ENCODE assay signal across 9 cellular contexts in genomic region chr2:152497481-152498052, GRCh38.
DNase-seq lines count a peak whose midpoint lies in the region; ATAC-seq and TF ChIP-seq lines count a peak whose summit lies in the region.
"Had no signal": no experiment of that assay in that cellular context is flagged by ENCODE, and none has a peak within 500 bp of the region (broad histone marks: within the 10 kb centered on the region; RNA-seq: fewer than 3 reads in every experiment).

No MANE protein-coding gene starts in this region.

- no peak overlapping the region for H2BK20ac ChIP-seq in H9 (ENCODE audit: low read depth, low read length, poor library complexity, severe bottlenecking)

- H3K23me2 ChIP-seq in H9 (ENCODE audit: insufficient read length, low read depth, low read length, poor library complexity, severe bottlenecking): no peaks in the 10 kb centered on the region

- H2BK5ac ChIP-seq in mesendoderm (ENCODE audit: low read length) (no peak overlapping the region), H9 (ENCODE audit: insufficient read length, low read length) (no peak overlapping the region)

- H3K79me2 ChIP-seq in mesendoderm (ENCODE audit: control insufficient read depth, insufficient read depth, low read length): peaks cover 11% of the 10 kb centered on the region
- H3K79me2 ChIP-seq in H9 (ENCODE audit: insufficient read depth, low read length): no peaks in the 10 kb centered on the region; the same call in 1 of the 2 replicates

- peaks cover 35% of the 10 kb centered on the region for H3K36me3 Mint-ChIP-seq in brain
- no peaks in the 10 kb centered on the region for H3K36me3 Mint-ChIP-seq in activated naive CD8-positive, alpha-beta T cell treated with anti-CD3 and anti-CD28 coated beads, Interleukin-2, amount 50 U/mL, for 24 hours (ENCODE audit: low read depth)
- peaks cover 0 to 12% (median 6%) of the 10 kb centered on the region in 3 experiments; a peak in 4 of 7 replicates for H3K36me3 Mint-ChIP-seq in H9 (ENCODE audit: insufficient read depth in 1 of 3, low read depth in 3 of 3)

- H3K79me1 ChIP-seq in mesendoderm (ENCODE audit: low read length): peaks cover 8% of the 10 kb centered on the region
- H3K79me1 ChIP-seq in H9 (ENCODE audit: insufficient read depth, low read depth, low read length, poor library complexity, severe bottlenecking): no peaks in the 10 kb centered on the region

- H3K27me3 Mint-ChIP-seq in brain (peaks cover 4% of the 10 kb centered on the region), H9 (ENCODE audit: low read depth) (no peaks in the 10 kb centered on the region)
- peaks cover 4% of the 10 kb centered on the region for H3K27me3 Mint-ChIP-seq in activated naive CD8-positive, alpha-beta T cell treated with anti-CD3 and anti-CD28 coated beads, Interleukin-2, amount 50 U/mL, for 24 hours

- peaks cover 43% of the 10 kb centered on the region for H3K4me1 Mint-ChIP-seq in brain
- H3K4me1 Mint-ChIP-seq in activated naive CD8-positive, alpha-beta T cell treated with anti-CD3 and anti-CD28 coated beads, Interleukin-2, amount 50 U/mL, for 24 hours: no peaks in the 10 kb centered on the region
- peaks cover 59% of the 10 kb centered on the region in 2 experiments for H3K4me1 Mint-ChIP-seq in H9

- no peak overlapping the region for H3T11ph ChIP-seq in H9 (ENCODE audit: low read length)

- ATAC-seq in GM19328 (IDR thresholded peaks at IDR 0.05; ENCODE audit: unreplicated experiment) (peak; percentile 56), HG03432 (IDR thresholded peaks at IDR 0.05; ENCODE audit: unreplicated experiment) (peak; percentile 80)
- ATAC-seq in activated naive CD8-positive, alpha-beta T cell treated with anti-CD3 and anti-CD28 coated beads, Interleukin-2, amount 50 U/mL, for 24 hours: no peak

- H3K4me1 ChIP-seq in skeletal muscle tissue (ENCODE audit: control insufficient read depth in 3 of 3, insufficient read depth in 3 of 3, low read length in 3 of 3) (peaks cover 22 to 26% (median 25%) of the 10 kb centered on the region in 3 donors), mesendoderm (ENCODE audit: control insufficient read depth, low read depth, low read length) (peaks cover 9% of the 10 kb centered on the region), H9 (ENCODE audit: insufficient read depth, low read length) (peaks cover 3% of the 10 kb centered on the region; the same call in 1 of the 2 replicates)

- H3K27ac Mint-ChIP-seq in brain: peak overlapping the region in 3 of 5 experiments; percentile 3 to 90 (median 62)
- H3K27ac Mint-ChIP-seq in activated naive CD8-positive, alpha-beta T cell treated with anti-CD3 and anti-CD28 coated beads, Interleukin-2, amount 50 U/mL, for 24 hours: no peak overlapping the region
- H3K27ac Mint-ChIP-seq in H9: no peak overlapping the region

- H3K4ac ChIP-seq in mesendoderm (ENCODE audit: low read depth, low read length): no peak overlapping the region
- H3K4ac ChIP-seq in H9 (ENCODE audit: low read depth, low read length): no peak overlapping the region

- H3K36me3 ChIP-seq in skeletal muscle tissue (ENCODE audit: control insufficient read depth in 3 of 3, insufficient read depth in 3 of 3, low read length in 3 of 3) (no peaks in the 10 kb centered on the region), mesendoderm (ENCODE audit: control insufficient read depth, insufficient read depth, low read length) (no peaks in the 10 kb centered on the region)

- H3K9me3 Mint-ChIP-seq in brain (peaks cover 20 to 28% (median 25%) of the 10 kb centered on the region in 5 experiments), H9 (peaks cover 10 to 12% of the 10 kb centered on the region in 2 experiments)
- H3K9me3 Mint-ChIP-seq in activated naive CD8-positive, alpha-beta T cell treated with anti-CD3 and anti-CD28 coated beads, Interleukin-2, amount 50 U/mL, for 24 hours: no peaks in the 10 kb centered on the region

- H2BK15ac ChIP-seq in mesendoderm (replicated peaks; ENCODE audit: low read depth): no peak overlapping the region
- no peak overlapping the region for H2BK15ac ChIP-seq in H9 (ENCODE audit: low read depth, low read length)

- no peak overlapping the region for H3K14ac ChIP-seq in H9 (ENCODE audit: insufficient read depth, low read length)

- H2BK120ac ChIP-seq in mesendoderm (ENCODE audit: low read depth, low read length) (no peak overlapping the region), H9 (ENCODE audit: low read depth, low read length, poor library complexity, severe bottlenecking) (no peak overlapping the region)

- H3K27me3 ChIP-seq in skeletal muscle tissue (ENCODE audit: control insufficient read depth in 3 of 3, insufficient read depth in 3 of 3, low read length in 3 of 3) (no peaks in the 10 kb centered on the region), mesendoderm (ENCODE audit: insufficient read depth, low read length, poor library complexity) (no peaks in the 10 kb centered on the region), H9 (ENCODE audit: insufficient read depth, low read length) (no peaks in the 10 kb centered on the region)

- H3K4me2 ChIP-seq in mesendoderm (ENCODE audit: low read length): no peak overlapping the region
- no peak overlapping the region for H3K4me2 ChIP-seq in H9 (ENCODE audit: insufficient read depth, insufficient read length, low read length)

- H2BK12ac ChIP-seq in H9 (ENCODE audit: insufficient read length, low read depth, low read length): no peak overlapping the region

- no CpG with 5 or more reads among the region's 3 CpGs for WGBS in mesendoderm (ENCODE audit: extremely low coverage, insufficient coverage, low lambda C conversion rate)
- WGBS in H9 (ENCODE audit: extremely low coverage, insufficient read length, low lambda C conversion rate): no CpG with 5 or more reads among the region's 3 CpGs

- H3K23ac ChIP-seq in mesendoderm (ENCODE audit: low read length): no peak overlapping the region
- no peak overlapping the region for H3K23ac ChIP-seq in H9 (ENCODE audit: insufficient read length, low read depth, low read length)

- H3K4me3 ChIP-seq in skeletal muscle tissue (ENCODE audit: low read length in 3 of 3): peak overlapping the region in 2 of 3 donors; percentile 16 to 31
- H3K4me3 ChIP-seq in mesendoderm (ENCODE audit: low read length): no peak overlapping the region

- no peak overlapping the region for H4K8ac ChIP-seq in mesendoderm (ENCODE audit: low read depth, low read length)
- H4K8ac ChIP-seq in H9 (replicated peaks; ENCODE audit: insufficient read length, low read depth, low read length): no peak overlapping the region

- H4K5ac ChIP-seq in mesendoderm (ENCODE audit: low read length) (no peak overlapping the region), H9 (ENCODE audit: insufficient read length, low read depth, low read length) (no peak overlapping the region)

- H3K56ac ChIP-seq in mesendoderm (ENCODE audit: low read length): no peak overlapping the region
- no peak overlapping the region for H3K56ac ChIP-seq in H9 (ENCODE audit: insufficient read length, low read depth, low read length)

- H3K9me3 ChIP-seq in skeletal muscle tissue (ENCODE audit: control insufficient read depth in 3 of 3, low read length in 3 of 3) (no peaks in the 10 kb centered on the region), H9 (ENCODE audit: control insufficient read depth, low read depth, low read length) (no peaks in the 10 kb centered on the region)

- no peak for TF ChIP-seq CTCF in brain (conservative IDR thresholded peaks at IDR 0.05)
- no peak for TF ChIP-seq CTCF in H9 (conservative IDR thresholded peaks at IDR 0.05)

- no peak overlapping the region for H2AFZ ChIP-seq in H9 (ENCODE audit: low read length)

- H4K20me1 ChIP-seq in H9 (ENCODE audit: control insufficient read depth, insufficient read depth, insufficient read length): no peaks in the 10 kb centered on the region

- H3K18ac ChIP-seq in mesendoderm (ENCODE audit: low read length) (no peak overlapping the region), H9 (ENCODE audit: insufficient read length, low read depth, low read length) (no peak overlapping the region)

- H3K4me3 Mint-ChIP-seq in brain (no peak overlapping the region), H9 (no peak overlapping the region)
- no peak overlapping the region for H3K4me3 Mint-ChIP-seq in activated naive CD8-positive, alpha-beta T cell treated with anti-CD3 and anti-CD28 coated beads, Interleukin-2, amount 50 U/mL, for 24 hours

- DNase-seq in activated naive CD8-positive, alpha-beta T cell treated with anti-CD3 and anti-CD28 coated beads, Interleukin-2, amount 50 U/mL, for 24 hours: no peak
- no peak for DNase-seq in Ammon's horn (ENCODE audit: low spot score)
- no peak for DNase-seq in mesendoderm
- DNase-seq in H9: no peak
- DNase-seq: activated CD4-positive, alpha-beta T cell treated with anti-CD3 and anti-CD28 coated beads for 1 hour had no signal

- H3K27ac ChIP-seq in skeletal muscle tissue (ENCODE audit: low read depth, low read length): peak overlapping the region; percentile 52
- no peak overlapping the region for H3K27ac ChIP-seq in mesendoderm (ENCODE audit: low read depth, low read length)
- no peak overlapping the region for H3K27ac ChIP-seq in H9 (ENCODE audit: insufficient read length, low read depth, low read length)

- no peak overlapping the region for H2AK5ac ChIP-seq in mesendoderm (ENCODE audit: low read length)
- H2AK5ac ChIP-seq in H9 (ENCODE audit: insufficient read length, low read length): no peak overlapping the region

- H3K9ac ChIP-seq in skeletal muscle tissue (ENCODE audit: low read depth in 1 of 3, low read length in 3 of 3) (peak overlapping the region in 1 of 3 donors; percentile 34), mesendoderm (ENCODE audit: low read length) (no peak overlapping the region), H9 (ENCODE audit: extremely low read depth, insufficient read length, low read length) (no peak overlapping the region)

- H4K91ac ChIP-seq in H9 (ENCODE audit: insufficient read length, low read depth, low read length): no peak overlapping the region

Comparison
In these comparisons a context has a peak if more than half of its experiments do, and no peak if none do; other contexts are left out.
1. H3K27ac Mint-ChIP-seq: peak in brain (3 of 5); none in activated naive CD8-positive, alpha-beta T cell treated with anti-CD3 and anti-CD28 coated beads, Interleukin-2, amount 50 U/mL, for 24 hours (single experiment) and H9 (0 of 3).